ENCODE assay signal across 1 cellular context in genomic region chr4:110902500-110902899, GRCh38.
TF ChIP-seq lines count a peak whose summit lies in the region.

No MANE protein-coding gene starts in this region.

TF ChIP-seq in H1, 55 proteins besides CTCF, POLR2A, EP300 and RAD21 (continued from another document):
- no peak for TF ChIP-seq NRF1 (IDR thresholded peaks at IDR 0.05; ENCODE audit: low read depth, low read length)
- TF ChIP-seq CEBPB (IDR thresholded peaks at IDR 0.05; ENCODE audit: low read depth, low read length) = no peak
- TF ChIP-seq ATF2 (IDR thresholded peaks at IDR 0.05; ENCODE audit: low read length) = no peak
- no peak for TF ChIP-seq POU5F1 (IDR thresholded peaks at IDR 0.05; ENCODE audit: low read depth, low read length)
- no peak for TF ChIP-seq TBP (IDR thresholded peaks at IDR 0.05; ENCODE audit: low read depth, low read length)
